In the genomic region with DNA sequence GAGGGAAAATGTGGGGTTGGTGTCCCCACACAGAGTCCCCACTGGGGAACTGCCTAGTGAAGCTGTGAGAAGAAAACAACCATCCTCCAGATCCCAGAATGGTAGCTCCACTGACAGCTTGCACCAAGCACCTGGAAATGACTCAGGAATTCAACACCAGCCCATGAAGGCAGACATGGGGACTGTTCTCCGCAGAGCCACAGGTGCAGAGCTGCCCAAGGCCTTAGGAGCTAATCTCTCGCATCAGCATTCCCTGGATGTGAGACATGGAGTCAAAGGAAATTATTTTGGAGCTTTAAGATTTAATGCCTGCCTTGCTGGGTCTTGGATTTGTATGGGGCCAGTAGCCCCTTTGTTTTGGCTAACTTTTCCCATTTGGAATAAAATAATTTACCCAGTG, we compare ENCODE assay signal across 27 cellular contexts.
DNase-seq lines count a peak whose midpoint lies in the region.
"Had no signal": no experiment of that assay in that cellular context is flagged by ENCODE, and none has a peak within 500 bp of the region (broad histone marks: within the 10 kb centered on the region; RNA-seq: fewer than 3 reads in every experiment).

No MANE protein-coding gene starts in this region.

- no peak overlapping the region for H2BK120ac ChIP-seq in trophoblast cell (ENCODE audit: insufficient read depth, low read length, poor library complexity)

- no peak overlapping the region for H3K14ac ChIP-seq in trophoblast cell (ENCODE audit: low read length)

- H3K4me1 ChIP-seq in trophoblast cell (ENCODE audit: control insufficient read depth in 1 of 2, insufficient read depth in 2 of 2, low read length in 2 of 2), result no peaks in the 10 kb centered on the region
- H3K4me1 ChIP-seq: A549, BE2C, BLaER1, Caco-2 had no signal

- H2AK5ac ChIP-seq in trophoblast cell (ENCODE audit: low read length), result no peak overlapping the region

- H3K4me2 ChIP-seq in trophoblast cell (ENCODE audit: low read length), result no peak overlapping the region
- H3K4me2 ChIP-seq: A549, BLaER1 had no signal

- no peak overlapping the region for H3K23ac ChIP-seq in trophoblast cell (ENCODE audit: low read length)

- no peaks in the 10 kb centered on the region for H3K27me3 ChIP-seq in trophoblast cell (ENCODE audit: insufficient read depth, low read length)
- H3K27me3 ChIP-seq: BE2C had no signal

- WGBS in trophoblast cell (ENCODE audit: extremely low coverage, insufficient coverage, insufficient read length), result no CpG with 5 or more reads among the region's 2 CpGs

- no peak overlapping the region for H2BK12ac ChIP-seq in trophoblast cell (ENCODE audit: low read length)

- H2BK5ac ChIP-seq in trophoblast cell (ENCODE audit: low read depth, low read length, poor library complexity), result no peak overlapping the region

- no peak overlapping the region for H4K8ac ChIP-seq in trophoblast cell (ENCODE audit: low read depth, low read length)

- no peaks in the 10 kb centered on the region for H3K79me1 ChIP-seq in trophoblast cell (ENCODE audit: low read length)

- H2AFZ ChIP-seq in trophoblast cell (ENCODE audit: insufficient read depth, low read length, poor library complexity), result no peak overlapping the region

- H3K9me3 ChIP-seq in trophoblast cell (ENCODE audit: insufficient read depth, low read depth, low read length), result no peaks in the 10 kb centered on the region
- H3K9me3 ChIP-seq: A549, BE2C, BLaER1, Caco-2 had no signal

- no peak overlapping the region for H4K91ac ChIP-seq in trophoblast cell (ENCODE audit: low read depth, low read length)

- no peaks in the 10 kb centered on the region for H3K36me3 ChIP-seq in trophoblast cell (ENCODE audit: control insufficient read depth in 1 of 2, insufficient read depth in 2 of 2, low read length in 2 of 2)
- H3K36me3 ChIP-seq: BE2C; BLaER1; BLaER1 treated with 17β-estradiol and CSF1 and Interleukin-3, amounts not matched to agents 10 nM and 100 nM had no signal

- H3K18ac ChIP-seq in trophoblast cell (ENCODE audit: low read length), result no peak overlapping the region

- DNase-seq in trophoblast cell, result peak; percentile 58 to 68
- DNase-seq in KG1 (lab: John Stamatoyannopoulos, UW), result no peak
- DNase-seq: 8988T; ACHN; AML-193; BE2C; C1 segment of cervical spinal cord; Caco-2; Calu3; CD4-positive, alpha-beta memory T cell; CD4-positive, alpha-beta T cell; CD4-positive, CD25-positive, alpha-beta regulatory T cell; CD8-positive, alpha-beta memory T cell; CD8-positive, alpha-beta T cell; COR-L47; DMS 273 treated with DMSO at 0.1 percent for 48 hours; DMS153; DMS53; DMS79; DMS79 treated with DMSO at 0.1 percent for 48 hours; DND-41; EL had no signal

- H4K12ac ChIP-seq in trophoblast cell (ENCODE audit: low read depth, low read length), result no peak overlapping the region

- H3K27ac ChIP-seq in trophoblast cell (ENCODE audit: low read depth, low read length), result no peak overlapping the region
- H3K27ac ChIP-seq: 22Rv1; A549; BLaER1; BLaER1 treated with 17β-estradiol and CSF1 and Interleukin-3, amounts not matched to agents 10 nM and 100 nM; C4-2B had no signal

- no peaks in the 10 kb centered on the region for H3K79me2 ChIP-seq in trophoblast cell (ENCODE audit: control insufficient read depth, insufficient read depth, low read length, poor library complexity)

- no peak overlapping the region for H3K4me3 ChIP-seq in trophoblast cell (ENCODE audit: low read depth, low read length)
- H3K4me3 ChIP-seq: A549; BLaER1; BLaER1 treated with 17β-estradiol and CSF1 and Interleukin-3, amounts not matched to agents 10 nM and 100 nM had no signal

- no peak overlapping the region for H3K9ac ChIP-seq in trophoblast cell (ENCODE audit: low read length)
- H3K9ac ChIP-seq: BLaER1; BLaER1 treated with 17β-estradiol and CSF1 and Interleukin-3, amounts not matched to agents 10 nM and 100 nM had no signal

- H3K4ac ChIP-seq in trophoblast cell (ENCODE audit: low read depth, low read length), result no peak overlapping the region
